In genomic region chr2:237482485-237482884, GRCh38 we compare ENCODE assay signal across 10 cellular contexts. TPM values are rescaled to one million over a fixed set of nuclear protein-coding genes. Genes with fewer than 3 reads are reported as not detected.
DNase-seq lines count a peak whose midpoint lies in the region; ATAC-seq and TF ChIP-seq lines count a peak whose summit lies in the region.
"Had no signal": no experiment of that assay in that cellular context is flagged by ENCODE, and none has a peak within 500 bp of the region (broad histone marks: within the 10 kb centered on the region; RNA-seq: fewer than 3 reads in every experiment).

No MANE protein-coding gene starts in this region.

- in situ Hi-C loops in GM23248 (cut with MboI) = no loop called here

- TF ChIP-seq CTCF in Peyer's patch (IDR thresholded peaks at IDR 0.05) (no peak), left ventricle myocardium inferior (IDR thresholded peaks at IDR 0.05; ENCODE audit: borderline replicate concordance) (no peak), omental fat pad (IDR thresholded peaks at IDR 0.05) (no peak)

- H3K27ac Mint-ChIP-seq in effector memory CD8-positive, alpha-beta T cell = no peak overlapping the region

- H3K9me2 ChIP-seq in GM23248 (ENCODE audit: insufficient read depth) = no peaks in the 10 kb centered on the region

- H3F3A ChIP-seq in GM23248 (ENCODE audit: insufficient read depth) = peaks cover 12% of the 10 kb centered on the region; the same call in 1 of the 2 replicates

- no peaks in the 10 kb centered on the region for H4K20me1 ChIP-seq in GM23248 (ENCODE audit: insufficient read depth)

- H3K36me3 ChIP-seq in GM23248 (ENCODE audit: low read depth) (no peaks in the 10 kb centered on the region), Peyer's patch (no peaks in the 10 kb centered on the region), left ventricle myocardium inferior (no peaks in the 10 kb centered on the region), skeletal muscle satellite cell (ENCODE audit: insufficient read depth, low read length) (peaks cover 3% of the 10 kb centered on the region), H7 (replicated peaks; ENCODE audit: control insufficient read depth, insufficient read depth, low read length) (no peaks in the 10 kb centered on the region)

- peaks cover 32% of the 10 kb centered on the region for H3K4me1 ChIP-seq in GM23248 (ENCODE audit: insufficient read depth)
- H3K4me1 ChIP-seq in Peyer's patch = peaks cover 0 to 26% (median 0%) of the 10 kb centered on the region in 4 donors
- H3K4me1 ChIP-seq in left ventricle myocardium inferior = peaks cover 51% of the 10 kb centered on the region
- peaks cover 41% of the 10 kb centered on the region for H3K4me1 ChIP-seq in skeletal muscle satellite cell (ENCODE audit: control insufficient read depth, insufficient read depth, low read length)

- H3K36me3 Mint-ChIP-seq in effector memory CD8-positive, alpha-beta T cell (ENCODE audit: insufficient read depth) = peaks cover 3% of the 10 kb centered on the region

- intact Hi-C loops in left ventricle myocardium inferior (cut with micrococcal nuclease) = no loop called here

- no peaks in the 10 kb centered on the region for H3K9me3 Mint-ChIP-seq in effector memory CD8-positive, alpha-beta T cell

- H3K27ac ChIP-seq in GM23248 (peak overlapping the region; percentile 56), Peyer's patch (peak overlapping the region in 3 of 4 donors; percentile 46 to 66 (median 64)), left ventricle myocardium inferior (replicated peaks) (peak overlapping the region; percentile 89)

- H3K4me1 Mint-ChIP-seq in effector memory CD8-positive, alpha-beta T cell (ENCODE audit: low read depth in 2 of 2) = no peaks in the 10 kb centered on the region

- WGBS in GM23248 (ENCODE audit: low coverage in 1 of 2, low lambda C conversion rate in 2 of 2, missing lambda C conversion rate in 2 of 2), 2 experiments = 51 to 52% methylated on average over 6 of the region's 6 CpGs

- H3K79me2 ChIP-seq in GM23248 (ENCODE audit: insufficient read depth) = peaks cover 27% of the 10 kb centered on the region

- H3K9me3 ChIP-seq in GM23248 (ENCODE audit: low read depth) (no peaks in the 10 kb centered on the region), Peyer's patch (no peaks in the 10 kb centered on the region), left ventricle myocardium inferior (replicated peaks) (no peaks in the 10 kb centered on the region), skeletal muscle satellite cell (replicated peaks; ENCODE audit: low read length) (no peaks in the 10 kb centered on the region)

- peak in 1 of 2 donors; percentile 28 for TF ChIP-seq POLR2A in Peyer's patch (IDR thresholded peaks at IDR 0.05)

- peak overlapping the region; percentile 38 for H3K9ac ChIP-seq in GM23248
- H3K9ac ChIP-seq in skeletal muscle satellite cell (ENCODE audit: low read depth, low read length) = peak overlapping the region; percentile 47

- no peak overlapping the region for H3K4me3 Mint-ChIP-seq in effector memory CD8-positive, alpha-beta T cell

- peak overlapping the region; percentile 61 for H2AFZ ChIP-seq in GM23248

- DNase-seq in GM23248 = peak; percentile 75
- peak in 2 of 3 donors; percentile 77 to 79 for DNase-seq in Peyer's patch
- DNase-seq in left ventricle myocardium inferior = peak; percentile 77
- DNase-seq in effector memory CD8-positive, alpha-beta T cell = no peak
- DNase-seq in omental fat pad (ENCODE audit: low spot score) = no peak
- no peak for DNase-seq in H7

- no peaks in the 10 kb centered on the region for H3K27me3 ChIP-seq in GM23248 (replicated peaks; ENCODE audit: insufficient read depth)
- peaks cover 0 to 9% of the 10 kb centered on the region in 2 donors for H3K27me3 ChIP-seq in Peyer's patch
- H3K27me3 ChIP-seq in left ventricle myocardium inferior (ENCODE audit: low read depth) = peaks cover 26% of the 10 kb centered on the region
- no peaks in the 10 kb centered on the region for H3K27me3 ChIP-seq in skeletal muscle satellite cell (ENCODE audit: control insufficient read depth, insufficient read depth, low read length)
- peaks cover 37% of the 10 kb centered on the region for H3K27me3 ChIP-seq in H7 (ENCODE audit: control insufficient read depth, insufficient read depth, low read length)

- H3K4me2 ChIP-seq in GM23248 (ENCODE audit: unreplicated experiment) = peak overlapping the region; percentile 14
- peak overlapping the region; percentile 16 for H3K4me2 ChIP-seq in skeletal muscle satellite cell (ENCODE audit: low read length)

- H3K4me3 ChIP-seq in GM23248 (no peak overlapping the region), Peyer's patch (no peak overlapping the region), left ventricle myocardium inferior (peak overlapping the region; percentile 36), skeletal muscle satellite cell (ENCODE audit: low read length) (peak overlapping the region; percentile 8), H7 (ENCODE audit: insufficient read depth, low read depth, low read length) (no peak overlapping the region)

- H3K27me3 Mint-ChIP-seq in effector memory CD8-positive, alpha-beta T cell = peaks cover 68 to 96% of the 10 kb centered on the region in 2 donors

- ATAC-seq in effector memory CD8-positive, alpha-beta T cell (replicated peaks) = no peak
- ATAC-seq in HG03280 (IDR thresholded peaks at IDR 0.05; ENCODE audit: unreplicated experiment) (no peak), omental fat pad (ENCODE audit: low FRiP score) (no peak)

RNA-seq across cellular contexts. Expression of gene MLPH, which starts 4.6 kb away (rescaled TPM):
- total RNA-seq in GM23248 (2014; rRNA removed; shearing (Covaris generic)) = 4.7 and 8.1 TPM in 2 replicates
- polyA plus RNA-seq in GM23248 (2016; fragmentation: Nextera tagmentation; extraction: Ambion mirVana) = 10.8 and 14.9 TPM in 2 replicates
- total RNA-seq in Peyer's patch (100 to 1,000 TPM in 3 of 4 donors, 10 to 100 TPM in 1; 82.5 to 195 (median 116) TPM), left ventricle myocardium inferior (73.5 TPM), omental fat pad (10 to 100 TPM in 1 of 4 donors, 1 to 10 TPM in 3; 3.8 to 23.6 (median 6.4) TPM)
- total RNA-seq in skeletal muscle satellite cell (2012; rRNA removed) = 24.7 and 53.0 TPM in 2 replicates
- 1.1 and 6.1 TPM in 2 replicates for total RNA-seq in H7 (2014; rRNA removed; shearing (Covaris generic))
- total RNA-seq: T-helper 1 cell treated with Interleukin-12 subunit alpha and Interleukin-12 subunit beta and Interleukin-4 antibody, amounts not matched to agents 30 ng/mL and 1 ng/mL, for 36 hours had no signal
- polyA plus RNA-seq: neural cell had no signal

Comparison
In these comparisons a context has a peak if more than half of its experiments do, and no peak if none do; other contexts are left out.
1. DNase-seq: peak in GM23248 (single experiment), Peyer's patch (2 of 3) and left ventricle myocardium inferior (single experiment); none in effector memory CD8-positive, alpha-beta T cell (0 of 3), omental fat pad (single experiment) and H7 (single experiment).
2. H3K4me3 ChIP-seq: peak in left ventricle myocardium inferior (single experiment) and skeletal muscle satellite cell (single experiment); none in GM23248 (single experiment), Peyer's patch (0 of 4) and H7 (single experiment).
3. Peak in every context shown above with its lines, with median percentiles within 50 percentile points of each other: H3K27ac ChIP-seq.